ENCODE assay signal across 19 cellular contexts in the genomic region with DNA sequence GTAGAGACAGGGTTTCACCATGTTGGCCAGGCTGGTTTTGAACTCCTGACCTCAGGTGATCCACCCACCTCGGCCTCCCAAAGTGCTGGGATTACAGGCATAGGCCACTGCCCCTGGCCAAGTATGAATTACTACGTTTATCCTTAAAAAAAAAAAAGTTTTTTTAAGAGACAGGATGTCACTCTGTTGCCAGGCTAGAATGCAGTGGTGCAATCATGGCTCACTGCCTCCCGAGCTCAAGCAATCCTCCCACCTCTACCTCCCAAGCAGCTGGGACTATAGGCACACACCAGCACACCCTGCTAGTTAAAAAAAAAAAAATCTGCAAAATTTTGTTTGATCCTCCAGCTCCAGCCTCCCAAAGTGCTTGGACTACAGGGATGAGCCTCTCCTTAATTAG. TPM values are rescaled to one million over a fixed set of nuclear protein-coding genes. Genes with fewer than 3 reads are reported as not detected.
DNase-seq lines count a peak whose midpoint lies in the region; ATAC-seq and TF ChIP-seq lines count a peak whose summit lies in the region.
"Had no signal": no experiment of that assay in that cellular context is flagged by ENCODE, and none has a peak within 500 bp of the region (broad histone marks: within the 10 kb centered on the region; RNA-seq: fewer than 3 reads in every experiment).

No MANE protein-coding gene starts in this region.

- H3K4me3 ChIP-seq in MG63 (no peak overlapping the region), PC-9 (no peak overlapping the region), upper lobe of left lung (no peak overlapping the region), HAP-1 (no peak overlapping the region)

- no peak for ATAC-seq in upper lobe of left lung (ENCODE audit: low FRiP score in 2 of 2)
- no peak for ATAC-seq in GM21825 (IDR thresholded peaks at IDR 0.05; ENCODE audit: unreplicated experiment)
- ATAC-seq in GM18909 (IDR thresholded peaks at IDR 0.05; ENCODE audit: poor library complexity, unreplicated experiment), result no peak

- intact Hi-C loops in PC-9 (cut with micrococcal nuclease; ENCODE audit: unreplicated experiment), result loop anchor here (10.0 kb wide), 1 partner anchor 57 kb away; no protein-coding TSS in a partner anchor

- TF ChIP-seq POLR2A in upper lobe of left lung (IDR thresholded peaks at IDR 0.05), result no peak

- H2AFZ ChIP-seq in PC-9, result peak overlapping the region; percentile 15; the same call in 1 of the 2 replicates

- H3K4me2 ChIP-seq in PC-9, result peak overlapping the region; percentile 14; the same call in 1 of the 2 replicates
- H3K4me2 ChIP-seq: KMS-11 had no signal

- H3F3A ChIP-seq in PC-9 (ENCODE audit: insufficient read depth, low read depth), result no peaks in the 10 kb centered on the region

- DNase-seq in MG63 (peak; percentile 47), PC-9 (no peak), left kidney (ENCODE audit: low read depth, low spot score) (peak; percentile 54), upper lobe of left lung (no peak), HAP-1 (ENCODE audit: low spot score in 2 of 2) (no peak)
- DNase-seq: BE2C; CD4-positive, alpha-beta memory T cell; DND-41; GOT3; NCI-H1105 treated with DMSO at 0.1 percent for 48 hours; NCI-H1694 treated with DMSO at 0.1 percent for 48 hours; NCI-H2107; NCI-H526 treated with DMSO at 0.1 percent for 48 hours; SIG-M5 had no signal

- TF ChIP-seq EP300 in upper lobe of left lung (IDR thresholded peaks at IDR 0.05), result no peak

- H3K79me2 ChIP-seq in PC-9 (ENCODE audit: low read depth), result no peaks in the 10 kb centered on the region

- no peak for TF ChIP-seq CTCF in PC-9 (conservative IDR thresholded peaks at IDR 0.05)
- TF ChIP-seq CTCF in upper lobe of left lung (IDR thresholded peaks at IDR 0.05), result no peak

- in situ Hi-C loops in HAP-1 (cut with MboI; ENCODE audit: low sequenced_read_pairs), result no loop called here

- H3K27me3 ChIP-seq in MG63, result no peaks in the 10 kb centered on the region
- no peaks in the 10 kb centered on the region for H3K27me3 ChIP-seq in PC-9 (ENCODE audit: insufficient read depth, low read depth)
- no peaks in the 10 kb centered on the region for H3K27me3 ChIP-seq in upper lobe of left lung
- H3K27me3 ChIP-seq in HAP-1 (ENCODE audit: low read depth), result no peaks in the 10 kb centered on the region
- H3K27me3 ChIP-seq: BE2C had no signal

- WGBS in upper lobe of left lung, 2 donors, result 48 to 65% methylated on average over 3 of the region's 3 CpGs

- no TSS peak for BruUV-seq in PC-9 (replicated peaks; lab: Mats Ljungman, UMichigan)

- POLR2A ChIA-PET in PC-9 (lab: Charles Lee; ENCODE audit: unreplicated experiment), result no interaction called here

- no peaks in the 10 kb centered on the region for H4K20me1 ChIP-seq in PC-9 (ENCODE audit: insufficient read depth)

- H3K9me3 ChIP-seq in MG63, result no peaks in the 10 kb centered on the region
- no peaks in the 10 kb centered on the region for H3K9me3 ChIP-seq in PC-9 (ENCODE audit: insufficient read depth, low read depth)
- no peaks in the 10 kb centered on the region for H3K9me3 ChIP-seq in upper lobe of left lung
- no peaks in the 10 kb centered on the region for H3K9me3 ChIP-seq in HAP-1
- H3K9me3 ChIP-seq: BE2C had no signal

- H3K4me1 ChIP-seq in PC-9 (replicated peaks; ENCODE audit: insufficient read depth) (peaks cover 12% of the 10 kb centered on the region), upper lobe of left lung (peaks cover 0 to 15% (median 2%) of the 10 kb centered on the region in 4 donors), HAP-1 (no peaks in the 10 kb centered on the region)
- H3K4me1 ChIP-seq: BE2C had no signal

- H3K27ac ChIP-seq in PC-9 (no peak overlapping the region), upper lobe of left lung (peak overlapping the region in 3 of 4 donors; percentile 50 to 64 (median 64))
- H3K27ac ChIP-seq: KMS-11 had no signal

- H3K36me3 ChIP-seq in MG63 (no peaks in the 10 kb centered on the region), PC-9 (ENCODE audit: low read depth) (no peaks in the 10 kb centered on the region), upper lobe of left lung (no peaks in the 10 kb centered on the region), HAP-1 (replicated peaks) (no peaks in the 10 kb centered on the region)
- H3K36me3 ChIP-seq: BE2C had no signal

- H3K9me2 ChIP-seq in PC-9 (ENCODE audit: insufficient read depth), result no peaks in the 10 kb centered on the region

- CTCF ChIA-PET in PC-9 (lab: Charles Lee), result interaction anchor here (0.6 to 0.7 kb wide), 2 partner anchors 39 to 333 kb away, joined by 3 to 5 read pairs; no protein-coding TSS in a partner anchor

RNA-seq across cellular contexts. Expression of gene IYD, which starts 23.1 kb away (rescaled TPM):
- total RNA-seq in MG63 (2014; rRNA removed; shearing (Covaris generic); ENCODE audit: low replicate concordance), result 0.03 TPM in 1 of 2 replicates, not detected in the other
- total RNA-seq in PC-9 (2021), result not detected in 2 replicates
- total RNA-seq in upper lobe of left lung, result 1 to 10 TPM in 4 of 6 donors, under 1 TPM in 2; under 0.01 to 3.2 (median 1.7) TPM
- total RNA-seq: CD4-positive, alpha-beta memory T cell; M059J; RPMI7951 had no signal

Comparison
In these comparisons a context has a peak if more than half of its experiments do, and no peak if none do; other contexts are left out.
1. DNase-seq: peak in MG63 (single experiment) and left kidney (single experiment); none in PC-9 (0 of 2), upper lobe of left lung (0 of 2) and HAP-1 (0 of 2).